13 cellular contexts compared by ENCODE assay signal in the genomic region with DNA sequence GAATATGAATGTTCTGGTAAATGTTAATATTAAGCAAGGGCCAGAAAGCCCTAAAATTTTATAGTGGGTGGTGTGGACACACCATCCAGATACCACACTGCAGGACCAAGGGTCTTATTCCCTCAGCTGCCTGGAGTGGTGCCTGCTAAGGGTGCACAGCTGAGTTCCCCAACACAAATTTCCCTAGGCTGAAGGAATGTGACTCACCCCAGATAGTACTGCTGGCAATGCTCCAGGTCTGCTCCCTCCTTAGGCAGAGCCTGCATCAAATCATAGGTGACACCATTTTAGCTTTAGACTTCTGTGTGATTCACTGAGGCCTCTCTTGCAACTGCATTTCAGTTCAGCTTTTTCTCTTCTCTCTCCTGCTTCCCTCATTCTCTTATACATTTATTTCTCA.
DNase-seq lines count a peak whose midpoint lies in the region; ATAC-seq and TF ChIP-seq lines count a peak whose summit lies in the region.
"Had no signal": no experiment of that assay in that cellular context is flagged by ENCODE, and none has a peak within 500 bp of the region (broad histone marks: within the 10 kb centered on the region; RNA-seq: fewer than 3 reads in every experiment).

No MANE protein-coding gene starts in this region.

- no TSS peak for BruUV-seq in A673 (replicated peaks; lab: Mats Ljungman, UMichigan)

- CTCF ChIA-PET in A673 (lab: Charles Lee), result no interaction called here

- no peaks in the 10 kb centered on the region for H3K4me1 ChIP-seq in A673 (ENCODE audit: insufficient read depth, low read length, poor library complexity, severe bottlenecking)
- H3K4me1 ChIP-seq: BLaER1 treated with 17β-estradiol and CSF1 and Interleukin-3, amounts not matched to agents 10 nM and 100 nM; body of pancreas; uterus had no signal

- H3K27me3 ChIP-seq in A673 (replicated peaks; ENCODE audit: insufficient read depth, low read depth, low read length, poor library complexity), result no peaks in the 10 kb centered on the region
- H3K27me3 ChIP-seq: BLaER1 treated with 17β-estradiol and CSF1 and Interleukin-3, amounts not matched to agents 10 nM and 100 nM; body of pancreas; uterus had no signal

- H3K36me3 ChIP-seq in A673 (ENCODE audit: insufficient read depth, low read length, poor library complexity, severe bottlenecking), result no peaks in the 10 kb centered on the region
- H3K36me3 ChIP-seq: BLaER1 treated with 17β-estradiol and CSF1 and Interleukin-3, amounts not matched to agents 10 nM and 100 nM; uterus had no signal

- TF ChIP-seq CTCF in A673 (conservative IDR thresholded peaks at IDR 0.05; ENCODE audit: low read depth, low read length), result no peak

- no peak for ATAC-seq in HG02884 (IDR thresholded peaks at IDR 0.05; ENCODE audit: unreplicated experiment)
- no peak for ATAC-seq in GM21423 (IDR thresholded peaks at IDR 0.05; ENCODE audit: unreplicated experiment)
- no peak for ATAC-seq in HG03045 (IDR thresholded peaks at IDR 0.05; ENCODE audit: unreplicated experiment)
- ATAC-seq: body of pancreas; naive thymus-derived CD8-positive, alpha-beta T cell had no signal

- peak; percentile 57 for DNase-seq in A673 (ENCODE audit: low spot score)
- DNase-seq in HCEC 1CT, result peak; percentile 94
- DNase-seq in T1000 (lab: John Stamatoyannopoulos, UW), result peak; percentile 63
- peak; percentile 76 for DNase-seq in fibroblast of peridontal ligament (ENCODE audit: extremely low read depth)
- no peak for DNase-seq in SKM-1 (lab: John Stamatoyannopoulos, UW; ENCODE audit: unreplicated experiment)
- DNase-seq: activated T-cell treated with anti-CD3 and anti-CD28 coated beads for 4 hours; body of pancreas; naive thymus-derived CD8-positive, alpha-beta T cell had no signal

- POLR2A ChIA-PET in A673 (lab: Charles Lee; ENCODE audit: low non-redundant PET), result no interaction called here

- no peaks in the 10 kb centered on the region for H3K9me3 ChIP-seq in A673 (ENCODE audit: low read depth, low read length, poor library complexity, severe bottlenecking)
- H3K9me3 ChIP-seq: body of pancreas, uterus had no signal

- intact Hi-C loops in A673 (cut with micrococcal nuclease; ENCODE audit: unreplicated experiment), result no loop called here

- H3K4me3 ChIP-seq in A673 (ENCODE audit: low read depth, low read length, poor library complexity, severe bottlenecking), result no peak overlapping the region
- H3K4me3 ChIP-seq: BLaER1 treated with 17β-estradiol and CSF1 and Interleukin-3, amounts not matched to agents 10 nM and 100 nM; body of pancreas; uterus had no signal

- no peak overlapping the region for H3K27ac ChIP-seq in A673 (ENCODE audit: low read depth, low read length, poor library complexity, severe bottlenecking)
- H3K27ac ChIP-seq: BLaER1 treated with 17β-estradiol and CSF1 and Interleukin-3, amounts not matched to agents 10 nM and 100 nM; body of pancreas; uterus had no signal
